Comparison of ENCODE assay signal across 8 cellular contexts in the genomic region with DNA sequence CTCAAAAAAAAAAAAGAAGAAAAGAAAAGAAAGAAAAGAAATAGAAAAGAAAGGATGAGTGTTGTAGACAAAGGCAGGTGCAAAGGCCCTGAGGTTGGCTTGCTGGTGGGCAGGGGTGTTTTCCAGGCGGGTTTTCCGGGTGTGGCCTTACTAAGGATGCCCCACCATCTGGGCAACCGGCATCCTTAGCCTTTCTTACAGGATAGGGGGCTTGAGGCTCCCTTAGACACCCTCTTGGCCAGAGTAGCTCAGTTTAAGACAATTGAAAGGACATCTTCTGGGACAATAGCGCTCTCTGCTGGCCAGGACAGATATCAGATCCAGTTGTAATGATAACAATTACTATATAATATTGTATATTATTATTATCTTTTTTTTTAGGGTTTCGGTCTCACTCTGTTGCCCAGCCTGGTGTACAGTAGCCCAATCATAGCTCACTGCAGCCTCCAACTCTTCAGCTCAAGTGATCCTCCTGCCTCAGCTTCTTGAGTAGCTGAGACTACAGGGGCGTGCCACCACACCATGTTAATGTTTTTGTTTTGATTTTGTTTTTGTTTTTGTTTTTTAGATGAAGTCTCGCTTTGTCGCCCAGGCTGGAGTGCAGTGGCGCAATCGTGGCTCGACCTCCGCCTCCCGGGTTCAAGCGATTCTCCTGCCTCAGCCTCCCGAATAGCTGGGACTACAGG. TPM values are rescaled to one million over a fixed set of nuclear protein-coding genes. Genes with fewer than 3 reads are reported as not detected.
DNase-seq lines count a peak whose midpoint lies in the region; ATAC-seq, FAIRE-seq and TF ChIP-seq lines count a peak whose summit lies in the region.

No MANE protein-coding gene starts in this region.

- no peak overlapping the region for H3K27ac Mint-ChIP-seq in activated CD8-positive, alpha-beta T cell treated with anti-CD3 and anti-CD28 coated beads, Interleukin-2, amount 10 ng/mL, durations not matched to agents 7 days and 5 days
- no peak overlapping the region for H3K27ac Mint-ChIP-seq in endothelial cell (ENCODE audit: unreplicated experiment)

- H3K36me3 Mint-ChIP-seq in activated CD8-positive, alpha-beta T cell treated with anti-CD3 and anti-CD28 coated beads, Interleukin-2, amount 10 ng/mL, durations not matched to agents 7 days and 5 days (ENCODE audit: low read depth), result peaks cover 2% of the 10 kb centered on the region
- H3K36me3 Mint-ChIP-seq in endothelial cell (ENCODE audit: low read depth, unreplicated experiment), result peaks cover 3% of the 10 kb centered on the region

- H3K27ac ChIP-seq in GM23248 (no peak overlapping the region), pancreas (no peak overlapping the region), uterus (no peak overlapping the region)

- H4K20me1 ChIP-seq in GM23248 (ENCODE audit: insufficient read depth), result no peaks in the 10 kb centered on the region

- no peak for ATAC-seq in activated CD8-positive, alpha-beta T cell treated with anti-CD3 and anti-CD28 coated beads, Interleukin-2, amount 10 ng/mL, durations not matched to agents 7 days and 5 days
- peak in 1 of 4 donors; percentile 24 for ATAC-seq in pancreas
- ATAC-seq in GM19395 (IDR thresholded peaks at IDR 0.05; ENCODE audit: unreplicated experiment), result no peak

- no peaks in the 10 kb centered on the region for H3K9me3 Mint-ChIP-seq in activated CD8-positive, alpha-beta T cell treated with anti-CD3 and anti-CD28 coated beads, Interleukin-2, amount 10 ng/mL, durations not matched to agents 7 days and 5 days (ENCODE audit: insufficient read depth)
- no peaks in the 10 kb centered on the region for H3K9me3 Mint-ChIP-seq in endothelial cell (ENCODE audit: unreplicated experiment)

- H3K4me3 Mint-ChIP-seq in activated CD8-positive, alpha-beta T cell treated with anti-CD3 and anti-CD28 coated beads, Interleukin-2, amount 10 ng/mL, durations not matched to agents 7 days and 5 days, result no peak overlapping the region
- H3K4me3 Mint-ChIP-seq in endothelial cell (ENCODE audit: unreplicated experiment), result no peak overlapping the region

- H3K27me3 ChIP-seq in GM23248 (replicated peaks; ENCODE audit: insufficient read depth), result no peaks in the 10 kb centered on the region
- no peaks in the 10 kb centered on the region for H3K27me3 ChIP-seq in pancreas
- no peaks in the 10 kb centered on the region for H3K27me3 ChIP-seq in uterus

- H3F3A ChIP-seq in GM23248 (ENCODE audit: insufficient read depth), result peaks cover 1% of the 10 kb centered on the region; the same call in 1 of the 2 replicates

- H3K4me3 ChIP-seq in AG09309 (ENCODE audit: control insufficient read depth, low read depth, low read length), result no peak overlapping the region
- H3K4me3 ChIP-seq in GM23248, result no peak overlapping the region
- H3K4me3 ChIP-seq in pancreas, result no peak overlapping the region
- no peak overlapping the region for H3K4me3 ChIP-seq in uterus

- peaks cover 27% of the 10 kb centered on the region for H3K4me1 Mint-ChIP-seq in activated CD8-positive, alpha-beta T cell treated with anti-CD3 and anti-CD28 coated beads, Interleukin-2, amount 10 ng/mL, durations not matched to agents 7 days and 5 days (ENCODE audit: low read depth)
- H3K4me1 Mint-ChIP-seq in endothelial cell (ENCODE audit: unreplicated experiment), result peaks cover 10% of the 10 kb centered on the region

- no peak overlapping the region for H3K4me2 ChIP-seq in GM23248 (ENCODE audit: unreplicated experiment)

- CTCF ChIA-PET in activated CD8-positive, alpha-beta T cell treated with anti-CD3 and anti-CD28 coated beads, Interleukin-2, amount 10 ng/mL, durations not matched to agents 7 days and 5 days (lab: Charles Lee), result interaction anchor here (0.6 to 8.6 kb wide), 46 partner anchors 9 to 221 kb away, joined by 3 to 135 read pairs (median 4); a partner anchor contains a TSS

- FAIRE-seq in pancreas (lab: Jason Lieb, UNC), result no peak

- peak; percentile 63 for TF ChIP-seq CTCF in AG09309 (IDR thresholded peaks at IDR 0.05; ENCODE audit: control insufficient read depth, insufficient read depth, low read depth, low read length, missing control alignments)
- peak; percentile 81 for TF ChIP-seq CTCF in endothelial cell (IDR thresholded peaks at IDR 0.05; ENCODE audit: unreplicated experiment)
- peak; percentile 28 to 46 (median 32) for TF ChIP-seq CTCF in pancreas (IDR thresholded peaks at IDR 0.05)
- peak in 2 of 4 experiments; percentile 20 to 32 for TF ChIP-seq CTCF in uterus (IDR thresholded peaks at IDR 0.05)

- H3K9me2 ChIP-seq in GM23248 (ENCODE audit: insufficient read depth), result no peaks in the 10 kb centered on the region

- H3K27me3 Mint-ChIP-seq in activated CD8-positive, alpha-beta T cell treated with anti-CD3 and anti-CD28 coated beads, Interleukin-2, amount 10 ng/mL, durations not matched to agents 7 days and 5 days (ENCODE audit: low read depth), result peaks cover 9% of the 10 kb centered on the region
- peaks cover 13% of the 10 kb centered on the region for H3K27me3 Mint-ChIP-seq in endothelial cell (ENCODE audit: unreplicated experiment)

- intact Hi-C loops in pancreas (cut with DNase I) (no loop called here), uterus (cut with DNase I; ENCODE audit: low total_unique reads) (no loop called here)

- no peak overlapping the region for H2AFZ ChIP-seq in GM23248

- H3K9me3 ChIP-seq in GM23248 (ENCODE audit: low read depth) (no peaks in the 10 kb centered on the region), pancreas (no peaks in the 10 kb centered on the region), uterus (no peaks in the 10 kb centered on the region)

- peaks cover 3% of the 10 kb centered on the region; the same call in 1 of the 2 replicates for H3K79me2 ChIP-seq in GM23248 (ENCODE audit: insufficient read depth)

- 34 to 35% methylated on average over 15 of the region's 15 CpGs for WGBS in GM23248 (ENCODE audit: low coverage in 1 of 2, low lambda C conversion rate in 2 of 2, missing lambda C conversion rate in 2 of 2), 2 experiments
- 29 to 30% methylated on average over 15 of the region's 15 CpGs for WGBS in pancreas, 2 donors

- in situ Hi-C loops in GM23248 (cut with MboI), result no loop called here

- POLR2A ChIA-PET in activated CD8-positive, alpha-beta T cell treated with anti-CD3 and anti-CD28 coated beads, Interleukin-2, amount 10 ng/mL, durations not matched to agents 7 days and 5 days (lab: Charles Lee), result interaction anchor here (0.7 to 2.8 kb wide), 6 partner anchors 11 to 221 kb away, joined by 3 to 7 read pairs (median 4); no protein-coding TSS in a partner anchor

- no peaks in the 10 kb centered on the region for H3K36me3 ChIP-seq in GM23248 (ENCODE audit: low read depth)
- H3K36me3 ChIP-seq in pancreas, result no peaks in the 10 kb centered on the region
- H3K36me3 ChIP-seq in uterus, result no peaks in the 10 kb centered on the region

- no peak for TF ChIP-seq POLR2A in uterus (IDR thresholded peaks at IDR 0.05)

- no peak overlapping the region for H3K9ac ChIP-seq in GM23248

- H3K4me1 ChIP-seq in GM23248 (ENCODE audit: insufficient read depth) (no peaks in the 10 kb centered on the region), pancreas (peaks cover 0 to 9% (median 7%) of the 10 kb centered on the region in 3 donors), uterus (peaks cover 0 to 6% of the 10 kb centered on the region in 2 donors)

- DNase-seq in AG09309 (ENCODE audit: low read depth) (no peak), GM23248 (peak; percentile 65), NCI-H82 (lab: John Stamatoyannopoulos, UW) (peak; percentile 81), endothelial cell (ENCODE audit: low spot score) (peak; percentile 59), pancreas (peak in 1 of 6 donors; percentile 56), uterus (no peak)
- peak; percentile 86 for DNase-seq in activated CD8-positive, alpha-beta T cell treated with anti-CD3 and anti-CD28 coated beads, Interleukin-2, amount 10 ng/mL, durations not matched to agents 7 days and 5 days

RNA-seq across cellular contexts. Expression of a gene that starts 1.4 kb away (rescaled TPM):
- 33.2 and 42.2 TPM in 2 replicates for total RNA-seq in GM23248 (2014; rRNA removed; shearing (Covaris generic))
- polyA plus RNA-seq in GM23248 (2016; fragmentation: Nextera tagmentation; extraction: Ambion mirVana) (42.7 and 49.0 TPM in 2 replicates), pancreas (100 to 1,000 TPM; 410 to 432 TPM)
- total RNA-seq in activated CD8-positive, alpha-beta T cell treated with anti-CD3 and anti-CD28 coated beads, Interleukin-2, amount 10 ng/mL, durations not matched to agents 7 days and 5 days, result 10 to 100 TPM; 36.5 to 36.6 TPM
- total RNA-seq in endothelial cell (ENCODE audit: unreplicated experiment) (32.5 TPM), pancreas (10 to 100 TPM; 42.5 to 70.7 (median 56.6) TPM), uterus (100 to 1,000 TPM in 1 of 4 donors, 10 to 100 TPM in 3; 35.0 to 311 (median 50.8) TPM)

RNA-seq across cellular contexts. Expression of a gene that starts 18.1 kb away (rescaled TPM):
- 47.2 and 48.9 TPM in 2 replicates for total RNA-seq in GM23248 (2014; rRNA removed; shearing (Covaris generic))
- 58.7 and 60.5 TPM in 2 replicates for polyA plus RNA-seq in GM23248 (2016; fragmentation: Nextera tagmentation; extraction: Ambion mirVana)
- 100 to 1,000 TPM; 239 to 240 TPM for total RNA-seq in activated CD8-positive, alpha-beta T cell treated with anti-CD3 and anti-CD28 coated beads, Interleukin-2, amount 10 ng/mL, durations not matched to agents 7 days and 5 days
- total RNA-seq in endothelial cell (ENCODE audit: unreplicated experiment), result 184 TPM
- total RNA-seq in pancreas, result 10 to 100 TPM; 52.5 to 94.8 (median 87.9) TPM
- polyA plus RNA-seq in pancreas, result 100 to 1,000 TPM in 1 of 2 donors, 10 to 100 TPM in 1; 88.6 to 115 TPM
- total RNA-seq in uterus, result 100 to 1,000 TPM in 2 of 4 donors, 10 to 100 TPM in 2; 46.8 to 150 (median 86.0) TPM

RNA-seq across cellular contexts. Expression of a gene that starts 45.6 kb away (rescaled TPM):
- total RNA-seq in GM23248 (2014; rRNA removed; shearing (Covaris generic)), result 75.5 and 93.2 TPM in 2 replicates
- polyA plus RNA-seq in GM23248 (2016; fragmentation: Nextera tagmentation; extraction: Ambion mirVana) (80.1 and 81.6 TPM in 2 replicates), pancreas (100 to 1,000 TPM; 109 to 129 TPM)
- 100 to 1,000 TPM; 407 to 408 TPM for total RNA-seq in activated CD8-positive, alpha-beta T cell treated with anti-CD3 and anti-CD28 coated beads, Interleukin-2, amount 10 ng/mL, durations not matched to agents 7 days and 5 days
- total RNA-seq in endothelial cell (ENCODE audit: unreplicated experiment) (330 TPM), pancreas (100 to 1,000 TPM in 4 of 6 donors, 10 to 100 TPM in 2; 70.5 to 126 (median 109) TPM), uterus (100 to 1,000 TPM in 2 of 4 donors, 10 to 100 TPM in 2; 57.1 to 282 (median 138) TPM)

Comparison
In these comparisons a context has a peak if more than half of its experiments do, and no peak if none do; other contexts are left out.
1. DNase-seq: peak in GM23248 (single experiment), NCI-H82 (single experiment), activated CD8-positive, alpha-beta T cell treated with anti-CD3 and anti-CD28 coated beads, Interleukin-2, amount 10 ng/mL, durations not matched to agents 7 days and 5 days (single experiment) and endothelial cell (single experiment); none in AG09309 (single experiment) and uterus (0 of 2).